ENCODE assay signal across 20 cellular contexts in the genomic region with DNA sequence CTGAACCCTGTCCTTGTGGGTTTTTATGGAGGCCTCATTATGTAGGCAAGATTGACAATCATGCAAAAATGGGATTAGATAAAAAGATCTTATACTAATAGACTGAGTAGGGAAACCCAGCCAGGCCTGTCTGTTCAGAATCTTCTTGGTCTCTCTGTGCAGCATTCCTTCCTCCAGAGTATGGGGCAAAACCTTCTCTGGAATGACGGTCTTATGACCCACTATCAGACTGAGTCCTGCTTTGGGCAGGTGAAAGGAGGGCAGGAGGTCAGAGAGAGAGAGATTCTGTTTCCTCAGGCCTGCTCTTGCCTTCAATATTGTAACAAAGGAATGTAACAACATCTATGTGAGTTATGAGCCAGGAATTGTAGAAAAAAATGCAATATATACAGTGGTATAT.
DNase-seq lines count a peak whose midpoint lies in the region; TF ChIP-seq lines count a peak whose summit lies in the region.
"Had no signal": no experiment of that assay in that cellular context is flagged by ENCODE, and none has a peak within 500 bp of the region (broad histone marks: within the 10 kb centered on the region; RNA-seq: fewer than 3 reads in every experiment).

No MANE protein-coding gene starts in this region.

- H3K27me3 ChIP-seq in osteoblast (ENCODE audit: insufficient read depth, low read length): no peaks in the 10 kb centered on the region
- no peaks in the 10 kb centered on the region for H3K27me3 ChIP-seq in neuronal stem cell (ENCODE audit: control insufficient read depth in 3 of 3, insufficient read depth in 3 of 3, low read depth in 1 of 3, low read length in 3 of 3)
- H3K27me3 ChIP-seq: BE2C; BLaER1 treated with 17β-estradiol and CSF1 and Interleukin-3, amounts not matched to agents 10 nM and 100 nM had no signal

- no peaks in the 10 kb centered on the region for H3K79me2 ChIP-seq in osteoblast (ENCODE audit: insufficient read depth, low read length)

- H2AK5ac ChIP-seq in neuronal stem cell (ENCODE audit: low read depth, low read length): no peak overlapping the region

- H2BK15ac ChIP-seq in neuronal stem cell (ENCODE audit: low read length): no peak overlapping the region

- H2BK120ac ChIP-seq in neuronal stem cell (ENCODE audit: low read depth, low read length): no peak overlapping the region

- H3K4ac ChIP-seq in neuronal stem cell (ENCODE audit: low read length): no peak overlapping the region

- H3K4me3 ChIP-seq in osteoblast (ENCODE audit: insufficient read depth, low read length) (no peak overlapping the region), neuronal stem cell (ENCODE audit: low read length in 2 of 2) (no peak overlapping the region)
- H3K4me3 ChIP-seq: A549; BLaER1 treated with 17β-estradiol and CSF1 and Interleukin-3, amounts not matched to agents 10 nM and 100 nM had no signal

- H3K23ac ChIP-seq in neuronal stem cell (ENCODE audit: low read depth, low read length, poor library complexity): no peak overlapping the region

- no peak overlapping the region for H4K91ac ChIP-seq in neuronal stem cell (ENCODE audit: low read depth, low read length, poor library complexity)

- no peak overlapping the region for H3K14ac ChIP-seq in neuronal stem cell (ENCODE audit: low read length)

- no peaks in the 10 kb centered on the region for H3K4me1 ChIP-seq in osteoblast (ENCODE audit: insufficient read depth, low read length)
- no peaks in the 10 kb centered on the region for H3K4me1 ChIP-seq in neuronal stem cell (ENCODE audit: control insufficient read depth in 2 of 2, insufficient read depth in 1 of 2, low read depth in 1 of 2, low read length in 2 of 2)
- H3K4me1 ChIP-seq: A549; BE2C; BLaER1 treated with 17β-estradiol and CSF1 and Interleukin-3, amounts not matched to agents 10 nM and 100 nM had no signal

- H3K79me1 ChIP-seq in neuronal stem cell (ENCODE audit: low read depth, low read length): no peaks in the 10 kb centered on the region

- no peak overlapping the region for H4K8ac ChIP-seq in neuronal stem cell (ENCODE audit: low read depth, low read length)

- no peaks in the 10 kb centered on the region for H4K20me1 ChIP-seq in osteoblast (ENCODE audit: insufficient read depth, low read length)
- H4K20me1 ChIP-seq: BLaER1 treated with 17β-estradiol and CSF1 and Interleukin-3, amounts not matched to agents 10 nM and 100 nM had no signal

- no peak overlapping the region for H2BK5ac ChIP-seq in neuronal stem cell (ENCODE audit: low read length)

- H3K27ac ChIP-seq in osteoblast (ENCODE audit: low read depth, low read length): no peak overlapping the region
- no peak overlapping the region for H3K27ac ChIP-seq in neuronal stem cell (replicated peaks; ENCODE audit: low read length)
- H3K27ac ChIP-seq: A549; BLaER1 treated with 17β-estradiol and CSF1 and Interleukin-3, amounts not matched to agents 10 nM and 100 nM had no signal

- DNase-seq in NCI-H226 (peak; percentile 17), islet precursor cell (peak; percentile 51), osteoblast (ENCODE audit: insufficient read length, low spot score, missing footprints) (peak; percentile 30), DMS 273 treated with DMSO at 0.1 percent for 48 hours (lab: John Stamatoyannopoulos, UW) (no peak), NK-92 (lab: John Stamatoyannopoulos, UW; ENCODE audit: unreplicated experiment) (no peak), neuronal stem cell (ENCODE audit: low spot score) (no peak)
- DNase-seq: 8988T; ACHN; AML-193; BE2C; Calu3; CD4-positive, alpha-beta T cell; CD8-positive, alpha-beta memory T cell; DMS153; DND-41; GOT3; H7; HCEC 1CT had no signal

- no peak overlapping the region for H3K9ac ChIP-seq in neuronal stem cell (ENCODE audit: low read depth, low read length, poor library complexity)
- H3K9ac ChIP-seq: BLaER1 treated with 17β-estradiol and CSF1 and Interleukin-3, amounts not matched to agents 10 nM and 100 nM had no signal

- no CpG with 5 or more reads among the region's 1 CpG for WGBS in neuronal stem cell (ENCODE audit: extremely low coverage in 2 of 2, insufficient read length in 2 of 2, insufficient replicate concordance in 1 of 2), 2 donors

- H2BK12ac ChIP-seq in neuronal stem cell (ENCODE audit: low read length): no peak overlapping the region

- no peak overlapping the region for H3K18ac ChIP-seq in neuronal stem cell (ENCODE audit: low read length)

- H3K4me2 ChIP-seq in osteoblast (ENCODE audit: insufficient read depth, low read length) (no peak overlapping the region), neuronal stem cell (ENCODE audit: insufficient read depth, low read length, poor library complexity, severe bottlenecking) (no peak overlapping the region)
- H3K4me2 ChIP-seq: A549; BLaER1 treated with 17β-estradiol and CSF1 and Interleukin-3, amounts not matched to agents 10 nM and 100 nM had no signal

- H3K36me3 ChIP-seq in osteoblast (ENCODE audit: insufficient read depth, low read length): no peaks in the 10 kb centered on the region
- no peaks in the 10 kb centered on the region for H3K36me3 ChIP-seq in neuronal stem cell (replicated peaks in 1 of 2; ENCODE audit: control insufficient read depth in 2 of 2, insufficient read depth in 2 of 2, low read length in 2 of 2)
- H3K36me3 ChIP-seq: BE2C had no signal

- H2AFZ ChIP-seq in osteoblast (ENCODE audit: low read length) (no peak overlapping the region), neuronal stem cell (ENCODE audit: low read length) (no peak overlapping the region)

- H3K9me3 ChIP-seq in osteoblast (ENCODE audit: low read depth, low read length) (peaks cover 2% of the 10 kb centered on the region), neuronal stem cell (replicated peaks in 1 of 2; ENCODE audit: control insufficient read depth in 2 of 2, insufficient read depth in 1 of 2, low read depth in 1 of 2, low read length in 2 of 2) (peaks cover 2 to 23% of the 10 kb centered on the region in 2 donors)
- H3K9me3 ChIP-seq: BE2C had no signal

- TF ChIP-seq CTCF in osteoblast (IDR thresholded peaks at IDR 0.05; ENCODE audit: extremely low read depth, low read depth, low read length): no peak

Comparison
In these comparisons a context has a peak if more than half of its experiments do, and no peak if none do; other contexts are left out.
1. DNase-seq: peak in NCI-H226 (single experiment), islet precursor cell (single experiment) and osteoblast (single experiment); none in DMS 273 treated with DMSO at 0.1 percent for 48 hours (single experiment), NK-92 (single experiment) and neuronal stem cell (single experiment).